Comparison of ENCODE assay signal across 17 cellular contexts in the genomic region with DNA sequence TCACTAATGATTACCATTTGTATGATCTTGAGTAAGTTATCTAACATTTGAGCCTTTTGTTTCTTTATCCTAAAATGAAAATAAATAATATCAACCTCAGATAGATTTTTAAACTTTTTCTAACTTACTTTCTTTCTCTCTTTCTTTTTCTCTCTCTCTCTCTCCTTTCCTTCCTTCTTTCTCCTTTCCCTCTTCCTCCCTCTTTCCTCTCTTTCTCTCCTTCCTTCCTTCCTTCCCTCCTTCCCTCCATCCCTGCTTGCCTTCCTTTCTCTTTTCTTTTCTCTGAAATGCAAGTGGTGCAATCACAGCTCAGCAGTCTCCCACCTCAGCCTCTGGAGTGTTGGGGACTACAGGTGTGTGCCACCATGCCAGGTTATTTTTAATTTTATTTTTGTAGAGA.
DNase-seq lines count a peak whose midpoint lies in the region; ATAC-seq and TF ChIP-seq lines count a peak whose summit lies in the region.
"Had no signal": no experiment of that assay in that cellular context is flagged by ENCODE, and none has a peak within 500 bp of the region (broad histone marks: within the 10 kb centered on the region; RNA-seq: fewer than 3 reads in every experiment).

No MANE protein-coding gene starts in this region.

- ATAC-seq in GM19397 (IDR thresholded peaks at IDR 0.05; ENCODE audit: unreplicated experiment) = no peak
- ATAC-seq in HG03571 (IDR thresholded peaks at IDR 0.05; ENCODE audit: unreplicated experiment) = no peak
- ATAC-seq: HepG2, Right ventricle myocardium inferior had no signal

- no peak overlapping the region for H2BK5ac ChIP-seq in H9 (ENCODE audit: insufficient read length, low read length)

- no peak overlapping the region for H3K9ac ChIP-seq in H9 (ENCODE audit: extremely low read depth, insufficient read length, low read length)

- H3K56ac ChIP-seq in H9 (ENCODE audit: insufficient read length, low read depth, low read length) = no peak overlapping the region

- H3K9me3 Mint-ChIP-seq in CD14-positive monocyte = no peaks in the 10 kb centered on the region
- no peaks in the 10 kb centered on the region for H3K9me3 Mint-ChIP-seq in H9
- no peaks in the 10 kb centered on the region for H3K9me3 Mint-ChIP-seq in chondrocyte (ENCODE audit: low read depth)
- no peaks in the 10 kb centered on the region for H3K9me3 Mint-ChIP-seq in progenitor cell of endocrine pancreas (ENCODE audit: low read depth)
- H3K9me3 Mint-ChIP-seq in activated naive CD4-positive, alpha-beta T cell treated with anti-CD3 and anti-CD28 coated beads for 36 hours = no peaks in the 10 kb centered on the region
- H3K9me3 Mint-ChIP-seq: CD4-positive, alpha-beta T cell had no signal

- H3K27me3 Mint-ChIP-seq in CD14-positive monocyte (ENCODE audit: low read depth in 3 of 3) (no peaks in the 10 kb centered on the region), H9 (ENCODE audit: low read depth) (no peaks in the 10 kb centered on the region), chondrocyte (ENCODE audit: low read depth) (no peaks in the 10 kb centered on the region), progenitor cell of endocrine pancreas (no peaks in the 10 kb centered on the region)
- H3K27me3 Mint-ChIP-seq in activated naive CD4-positive, alpha-beta T cell treated with anti-CD3 and anti-CD28 coated beads for 36 hours (ENCODE audit: low read depth) = no peaks in the 10 kb centered on the region
- H3K27me3 Mint-ChIP-seq: CD4-positive, alpha-beta T cell had no signal

- H4K91ac ChIP-seq in H9 (ENCODE audit: insufficient read length, low read depth, low read length) = no peak overlapping the region

- H3K27ac Mint-ChIP-seq in CD14-positive monocyte (peak overlapping the region in 5 of 7 donors; percentile 6 to 77 (median 52)), H9 (peak overlapping the region in 2 of 3 experiments; percentile 5 to 79; a peak in 3 of 7 replicates), chondrocyte (ENCODE audit: unreplicated experiment) (peak overlapping the region; percentile 45), progenitor cell of endocrine pancreas (peak overlapping the region; percentile 83)
- H3K27ac Mint-ChIP-seq in activated naive CD4-positive, alpha-beta T cell treated with anti-CD3 and anti-CD28 coated beads for 36 hours = no peak overlapping the region
- H3K27ac Mint-ChIP-seq: CD4-positive, alpha-beta T cell had no signal

- H3K14ac ChIP-seq in H9 (ENCODE audit: insufficient read depth, low read length) = no peak overlapping the region

- TF ChIP-seq CTCF in CD14-positive monocyte (IDR thresholded peaks at IDR 0.05) (no peak), H9 (conservative IDR thresholded peaks at IDR 0.05) (no peak), chondrocyte (IDR thresholded peaks at IDR 0.05) (no peak), progenitor cell of endocrine pancreas (IDR thresholded peaks at IDR 0.05; ENCODE audit: unreplicated experiment) (no peak)

- H4K5ac ChIP-seq in H9 (ENCODE audit: insufficient read length, low read depth, low read length) = no peak overlapping the region

- intact Hi-C loops in CD14-positive monocyte (cut with micrococcal nuclease) = no loop called here
- intact Hi-C loops in activated naive CD4-positive, alpha-beta T cell treated with anti-CD3 and anti-CD28 coated beads for 36 hours (cut with micrococcal nuclease) = no loop called here

- H3K79me1 ChIP-seq in H9 (ENCODE audit: insufficient read depth, low read depth, low read length, poor library complexity, severe bottlenecking) = no peaks in the 10 kb centered on the region

- no peaks in the 10 kb centered on the region for H3K23me2 ChIP-seq in H9 (ENCODE audit: insufficient read length, low read depth, low read length, poor library complexity, severe bottlenecking)

- H4K20me1 ChIP-seq in H9 (ENCODE audit: control insufficient read depth, insufficient read depth, insufficient read length) = no peaks in the 10 kb centered on the region

- H3K27me3 ChIP-seq in H9 (ENCODE audit: insufficient read depth, low read length) = no peaks in the 10 kb centered on the region

- H3K4me1 ChIP-seq in H9 (ENCODE audit: insufficient read depth, low read length) = no peaks in the 10 kb centered on the region

- H3K4me2 ChIP-seq in H9 (ENCODE audit: insufficient read depth, insufficient read length, low read length) = no peak overlapping the region

- no peak overlapping the region for H3K4ac ChIP-seq in H9 (ENCODE audit: low read depth, low read length)

- no peak overlapping the region for H2AFZ ChIP-seq in H9 (ENCODE audit: low read length)

- H2BK20ac ChIP-seq in H9 (ENCODE audit: low read depth, low read length, poor library complexity, severe bottlenecking) = no peak overlapping the region

- H3K4me3 Mint-ChIP-seq in CD14-positive monocyte (no peak overlapping the region), H9 (no peak overlapping the region), chondrocyte (ENCODE audit: unreplicated experiment) (no peak overlapping the region), progenitor cell of endocrine pancreas (ENCODE audit: low read depth) (no peak overlapping the region)
- H3K4me3 Mint-ChIP-seq in activated naive CD4-positive, alpha-beta T cell treated with anti-CD3 and anti-CD28 coated beads for 36 hours = no peak overlapping the region
- H3K4me3 Mint-ChIP-seq: CD4-positive, alpha-beta T cell had no signal

- no peak overlapping the region for H3K23ac ChIP-seq in H9 (ENCODE audit: insufficient read length, low read depth, low read length)

- H3K4me1 Mint-ChIP-seq in CD14-positive monocyte = peaks cover 53% of the 10 kb centered on the region
- H3K4me1 Mint-ChIP-seq in H9 = peaks cover 26 to 36% of the 10 kb centered on the region in 2 experiments
- H3K4me1 Mint-ChIP-seq in chondrocyte (ENCODE audit: low read depth) = peaks cover 23% of the 10 kb centered on the region
- peaks cover 6% of the 10 kb centered on the region for H3K4me1 Mint-ChIP-seq in progenitor cell of endocrine pancreas (ENCODE audit: low read depth)
- peaks cover 15% of the 10 kb centered on the region for H3K4me1 Mint-ChIP-seq in activated naive CD4-positive, alpha-beta T cell treated with anti-CD3 and anti-CD28 coated beads for 36 hours (ENCODE audit: low read depth)

- no peak overlapping the region for H3K18ac ChIP-seq in H9 (ENCODE audit: insufficient read length, low read depth, low read length)

- no peaks in the 10 kb centered on the region for H3K79me2 ChIP-seq in H9 (ENCODE audit: insufficient read depth, low read length)

- no peak overlapping the region for H3T11ph ChIP-seq in H9 (ENCODE audit: low read length)

- no peak overlapping the region for H2BK120ac ChIP-seq in H9 (ENCODE audit: low read depth, low read length, poor library complexity, severe bottlenecking)

- H4K8ac ChIP-seq in H9 (replicated peaks; ENCODE audit: insufficient read length, low read depth, low read length) = no peak overlapping the region

- H3K9me3 ChIP-seq in H9 (ENCODE audit: control insufficient read depth, low read depth, low read length) = no peaks in the 10 kb centered on the region

- no peak overlapping the region for H3K27ac ChIP-seq in H9 (ENCODE audit: insufficient read length, low read depth, low read length)

- H2BK12ac ChIP-seq in H9 (ENCODE audit: insufficient read length, low read depth, low read length) = no peak overlapping the region

- no peak for DNase-seq in CD14-positive monocyte (ENCODE audit: low spot score)
- no peak for DNase-seq in H9
- DNase-seq in chondrocyte (ENCODE audit: low spot score) = no peak
- no peak for DNase-seq in progenitor cell of endocrine pancreas (ENCODE audit: low spot score, unreplicated experiment)
- DNase-seq in activated naive CD4-positive, alpha-beta T cell treated with anti-CD3 and anti-CD28 coated beads for 36 hours = no peak
- DNase-seq in SHP77 treated with DMSO at 0.1 percent for 48 hours (lab: John Stamatoyannopoulos, UW) = no peak
- DNase-seq: CD4-positive, alpha-beta T cell; DMS79 treated with DMSO at 0.1 percent for 48 hours; GOT3; Karpas-422; NCI-H1930; NCI-H2171; NCI-H774 had no signal

- H3K36me3 Mint-ChIP-seq in CD14-positive monocyte = peaks cover 3 to 11% of the 10 kb centered on the region in 2 donors
- H3K36me3 Mint-ChIP-seq in H9 (ENCODE audit: insufficient read depth in 1 of 3, low read depth in 3 of 3) = no peaks in the 10 kb centered on the region
- no peaks in the 10 kb centered on the region for H3K36me3 Mint-ChIP-seq in chondrocyte (ENCODE audit: low read depth)
- H3K36me3 Mint-ChIP-seq in progenitor cell of endocrine pancreas (ENCODE audit: insufficient read depth) = no peaks in the 10 kb centered on the region
- H3K36me3 Mint-ChIP-seq in activated naive CD4-positive, alpha-beta T cell treated with anti-CD3 and anti-CD28 coated beads for 36 hours (ENCODE audit: low read depth) = peaks cover 12% of the 10 kb centered on the region

- no peak overlapping the region for H2AK5ac ChIP-seq in H9 (ENCODE audit: insufficient read length, low read length)

- CTCF ChIA-PET in activated naive CD4-positive, alpha-beta T cell treated with anti-CD3 and anti-CD28 coated beads for 36 hours (lab: Charles Lee) = interaction anchor here (0.7 kb wide), 1 partner anchor 55 kb away, joined by 4 read pairs; no protein-coding TSS in a partner anchor

- H2BK15ac ChIP-seq in H9 (ENCODE audit: low read depth, low read length) = no peak overlapping the region
